Comparison of ENCODE assay signal across 37 cellular contexts in genomic region chr15:55362641-55363040, GRCh38. TPM values are rescaled to one million over a fixed set of nuclear protein-coding genes. Genes with fewer than 3 reads are reported as not detected.
"Had no signal": no experiment of that assay in that cellular context is flagged by ENCODE, and none has a peak within 500 bp of the region (broad histone marks: within the 10 kb centered on the region; RNA-seq: fewer than 3 reads in every experiment).

No MANE protein-coding gene starts in this region.

- H3K4me3 ChIP-seq: ascending aorta, cardiac muscle cell had no signal

- H3K9me3 ChIP-seq: ascending aorta had no signal

- H3K36me3 ChIP-seq: cardiac muscle cell, WERI-Rb-1 had no signal

- DNase-seq: activated B cell treated with CpG ODN at 0.5 μM for 24 hours; activated CD4-positive, alpha-beta memory T cell treated with anti-CD3 and anti-CD28 coated beads for 36 hours; activated CD4-positive, alpha-beta T cell treated with anti-CD3 and anti-CD28 coated beads for 48 hours; activated CD4-positive, alpha-beta T cell treated with anti-CD3 and anti-CD28 coated beads, Interleukin-2, amount 10 ng/mL, durations not matched to agents 7 days and 5 days; activated CD4-positive, alpha-beta T cell treated with anti-CD3 and anti-CD28 coated beads, Interleukin-2, amount 50 U/mL, for 4 hours; activated CD4-positive, CD25-positive, alpha-beta regulatory T cell treated with anti-CD3 and anti-CD28 coated beads, Interleukin-2, amount 50 U/mL, for 72 hours; activated CD8-positive, alpha-beta memory T cell treated with anti-CD3 and anti-CD28 coated beads, Interleukin-2, amount 50 U/mL, for 4 hours; activated CD8-positive, alpha-beta T cell treated with anti-CD3 and anti-CD28 coated beads for 36 hours; activated effector memory CD4-positive, alpha-beta T cell treated with anti-CD3 and anti-CD28 coated beads, Interleukin-2, amount 50 U/mL, for 16 hours; activated gamma-delta T cell treated with Interleukin-2 at 50 U/mL for 16 hours; activated naive CD4-positive, alpha-beta T cell; activated naive CD4-positive, alpha-beta T cell treated with anti-CD3 and anti-CD28 coated beads for 36 hours; activated naive CD4-positive, alpha-beta T cell treated with anti-CD3 and anti-CD28 coated beads, Interleukin-2, amount 50 U/mL, for 16 hours; activated naive CD8-positive, alpha-beta T cell treated with anti-CD3 and anti-CD28 coated beads, Interleukin-2, amount 10 ng/mL, durations not matched to agents 7 days and 5 days; activated naive CD8-positive, alpha-beta T cell treated with anti-CD3 and anti-CD28 coated beads, Interleukin-2, amount 50 U/mL, for 24 hours; activated T-cell treated with anti-CD3 and anti-CD28 coated beads for 4 hours; activated T-cell treated with anti-CD3 and anti-CD28 coated beads, Interleukin-2, amount 50 U/mL, for 1 hour; activated T-cell treated with anti-CD3 and anti-CD28 coated beads, Interleukin-2, amount 50 U/mL, for 4 hours; activated T-cell treated with anti-CD3 and anti-CD28 coated beads, Interleukin-2, amount 50 U/mL, for 72 hours; amygdala; anterior cingulate cortex; caudate nucleus; cerebellar nuclear complex; T-helper 1 cell; T-helper 2 cell; T-helper 9 cell; WERI-Rb-1 had no signal

- H3K27ac ChIP-seq: ascending aorta, cardiac muscle cell, WERI-Rb-1 had no signal

- H3K4me1 ChIP-seq: ascending aorta had no signal

- H3K27ac Mint-ChIP-seq: activated B cell treated with CpG ODN at 0.5 μM for 24 hours; activated CD4-positive, alpha-beta memory T cell treated with anti-CD3 and anti-CD28 coated beads for 36 hours; activated CD4-positive, alpha-beta T cell treated with anti-CD3 and anti-CD28 coated beads, Interleukin-2, amount 10 ng/mL, durations not matched to agents 7 days and 5 days; activated CD8-positive, alpha-beta T cell treated with anti-CD3 and anti-CD28 coated beads for 36 hours; activated naive CD4-positive, alpha-beta T cell treated with anti-CD3 and anti-CD28 coated beads for 36 hours; activated naive CD8-positive, alpha-beta T cell treated with anti-CD3 and anti-CD28 coated beads, Interleukin-2, amount 10 ng/mL, durations not matched to agents 7 days and 5 days; activated naive CD8-positive, alpha-beta T cell treated with anti-CD3 and anti-CD28 coated beads, Interleukin-2, amount 50 U/mL, for 24 hours; activated T-cell treated with anti-CD3 and anti-CD28 coated beads, Interleukin-2, amount 50 U/mL, for 72 hours; activated T-helper 1 cell treated with anti-CD3 and anti-CD28 coated beads, Interleukin-12 subunit alpha, Interleukin-12 subunit beta, Interleukin-2, Interleukin-4 antibody, amounts not matched to agents 30 ng/mL and 10 ng/mL and 1 ng/mL, durations not matched to agents 14 hours and 24 hours and 36 hours; brain; T-helper 1 cell treated with Interleukin-12 subunit alpha and Interleukin-12 subunit beta and Interleukin-4 antibody, amounts not matched to agents 30 μg/mL and 1 μg/mL, for 36 hours; T-helper 2 cell treated with Interferon-gamma antibody and Interleukin-4, amounts not matched to agents 5 μg/mL and 100 μg/mL, for 36 hours had no signal

- H3K36me3 Mint-ChIP-seq: activated naive CD4-positive, alpha-beta T cell treated with anti-CD3 and anti-CD28 coated beads, Interleukin-2, amount 50 U/mL, for 72 hours had no signal

- H3K27me3 Mint-ChIP-seq: activated B cell treated with CpG ODN at 0.5 μM for 24 hours; activated CD4-positive, alpha-beta memory T cell treated with anti-CD3 and anti-CD28 coated beads for 36 hours; activated CD4-positive, alpha-beta T cell treated with anti-CD3 and anti-CD28 coated beads, Interleukin-2, amount 10 ng/mL, durations not matched to agents 7 days and 5 days; activated CD8-positive, alpha-beta T cell treated with anti-CD3 and anti-CD28 coated beads for 36 hours; activated naive CD8-positive, alpha-beta T cell treated with anti-CD3 and anti-CD28 coated beads, Interleukin-2, amount 10 ng/mL, durations not matched to agents 7 days and 5 days; activated naive CD8-positive, alpha-beta T cell treated with anti-CD3 and anti-CD28 coated beads, Interleukin-2, amount 50 U/mL, for 24 hours; activated T-helper 17 cell treated with anti-CD3 and anti-CD28 coated beads, Interleukin-2, amount 50 U/mL, for 72 hours; brain; central memory CD8-positive, alpha-beta T cell had no signal

- H3K4me1 Mint-ChIP-seq: activated B cell treated with CpG ODN at 0.5 μM for 24 hours; activated CD4-positive, alpha-beta T cell treated with anti-CD3 and anti-CD28 coated beads, Interleukin-2, amount 10 ng/mL, durations not matched to agents 7 days and 5 days; activated naive CD8-positive, alpha-beta T cell treated with anti-CD3 and anti-CD28 coated beads, Interleukin-2, amount 10 ng/mL, durations not matched to agents 7 days and 5 days; activated naive CD8-positive, alpha-beta T cell treated with anti-CD3 and anti-CD28 coated beads, Interleukin-2, amount 50 U/mL, for 24 hours; activated T-helper 17 cell treated with anti-CD3 and anti-CD28 coated beads, Interleukin-2, amount 50 U/mL, for 72 hours; brain; central memory CD8-positive, alpha-beta T cell had no signal

- ATAC-seq: activated CD8-positive, alpha-beta T cell treated with anti-CD3 and anti-CD28 coated beads for 36 hours; activated naive CD4-positive, alpha-beta T cell treated with anti-CD3 and anti-CD28 coated beads, Interleukin-2, amount 50 U/mL, for 72 hours; activated naive CD8-positive, alpha-beta T cell treated with anti-CD3 and anti-CD28 coated beads, Interleukin-2, amount 50 U/mL, for 24 hours; activated T-cell treated with anti-CD3 and anti-CD28 coated beads, Interleukin-2, amount 50 U/mL, for 4 hours; activated T-cell treated with anti-CD3 and anti-CD28 coated beads, Interleukin-2, amount 50 U/mL, for 72 hours; activated T-helper 17 cell treated with anti-CD3 and anti-CD28 coated beads, Interleukin-2, amount 50 U/mL, for 72 hours had no signal

- H3K4me3 Mint-ChIP-seq: activated B cell treated with CpG ODN at 0.5 μM for 24 hours; activated CD4-positive, alpha-beta memory T cell treated with anti-CD3 and anti-CD28 coated beads for 36 hours; activated CD4-positive, alpha-beta T cell treated with anti-CD3 and anti-CD28 coated beads, Interleukin-2, amount 10 ng/mL, durations not matched to agents 7 days and 5 days; activated CD8-positive, alpha-beta T cell treated with anti-CD3 and anti-CD28 coated beads for 36 hours; activated naive CD4-positive, alpha-beta T cell treated with anti-CD3 and anti-CD28 coated beads for 36 hours; activated naive CD8-positive, alpha-beta T cell treated with anti-CD3 and anti-CD28 coated beads, Interleukin-2, amount 10 ng/mL, durations not matched to agents 7 days and 5 days; activated naive CD8-positive, alpha-beta T cell treated with anti-CD3 and anti-CD28 coated beads, Interleukin-2, amount 50 U/mL, for 24 hours; activated T-cell treated with anti-CD3 and anti-CD28 coated beads, Interleukin-2, amount 50 U/mL, for 4 hours; activated T-cell treated with anti-CD3 and anti-CD28 coated beads, Interleukin-2, amount 50 U/mL, for 72 hours; activated T-helper 1 cell treated with anti-CD3 and anti-CD28 coated beads, Interleukin-12 subunit alpha, Interleukin-12 subunit beta, Interleukin-2, Interleukin-4 antibody, amounts not matched to agents 30 ng/mL and 10 ng/mL and 1 ng/mL, durations not matched to agents 14 hours and 24 hours and 36 hours; activated T-helper 17 cell treated with anti-CD3 and anti-CD28 coated beads, Interleukin-2, amount 50 U/mL, for 72 hours; brain; central memory CD8-positive, alpha-beta T cell; T-helper 1 cell treated with Interleukin-12 subunit alpha and Interleukin-12 subunit beta and Interleukin-4 antibody, amounts not matched to agents 30 μg/mL and 1 μg/mL, for 36 hours; T-helper 2 cell treated with Interferon-gamma antibody and Interleukin-4, amounts not matched to agents 5 μg/mL and 100 μg/mL, for 36 hours had no signal

- H3K9me3 Mint-ChIP-seq: activated B cell treated with CpG ODN at 0.5 μM for 24 hours; activated CD4-positive, alpha-beta memory T cell treated with anti-CD3 and anti-CD28 coated beads for 36 hours; activated CD4-positive, alpha-beta T cell treated with anti-CD3 and anti-CD28 coated beads, Interleukin-2, amount 10 ng/mL, durations not matched to agents 7 days and 5 days; activated CD8-positive, alpha-beta T cell treated with anti-CD3 and anti-CD28 coated beads for 36 hours; activated naive CD4-positive, alpha-beta T cell treated with anti-CD3 and anti-CD28 coated beads for 36 hours; activated naive CD4-positive, alpha-beta T cell treated with anti-CD3 and anti-CD28 coated beads, Interleukin-2, amount 50 U/mL, for 72 hours; activated naive CD8-positive, alpha-beta T cell treated with anti-CD3 and anti-CD28 coated beads, Interleukin-2, amount 10 ng/mL, durations not matched to agents 7 days and 5 days; activated naive CD8-positive, alpha-beta T cell treated with anti-CD3 and anti-CD28 coated beads, Interleukin-2, amount 50 U/mL, for 24 hours; activated T-cell treated with anti-CD3 and anti-CD28 coated beads, Interleukin-2, amount 50 U/mL, for 4 hours; activated T-cell treated with anti-CD3 and anti-CD28 coated beads, Interleukin-2, amount 50 U/mL, for 72 hours; activated T-helper 1 cell treated with anti-CD3 and anti-CD28 coated beads, Interleukin-12 subunit alpha, Interleukin-12 subunit beta, Interleukin-2, Interleukin-4 antibody, amounts not matched to agents 30 ng/mL and 10 ng/mL and 1 ng/mL, durations not matched to agents 14 hours and 24 hours and 36 hours; activated T-helper 17 cell treated with anti-CD3 and anti-CD28 coated beads, Interleukin-2, amount 50 U/mL, for 72 hours; brain; central memory CD8-positive, alpha-beta T cell; T-helper 1 cell treated with Interleukin-12 subunit alpha and Interleukin-12 subunit beta and Interleukin-4 antibody, amounts not matched to agents 30 μg/mL and 1 μg/mL, for 36 hours; T-helper 2 cell treated with Interferon-gamma antibody and Interleukin-4, amounts not matched to agents 5 μg/mL and 100 μg/mL, for 36 hours had no signal

RNA-seq across cellular contexts. Expression of gene PIERCE2, which starts 45.7 kb away (rescaled TPM):
- total RNA-seq: activated CD8-positive, alpha-beta memory T cell treated with anti-CD3 and anti-CD28 coated beads for 36 hours; activated CD8-positive, alpha-beta T cell treated with anti-CD3 and anti-CD28 coated beads for 36 hours; activated naive CD4-positive, alpha-beta T cell treated with anti-CD3 and anti-CD28 coated beads, Interleukin-2, amount 50 U/mL, for 72 hours; activated naive CD8-positive, alpha-beta T cell treated with anti-CD3 and anti-CD28 coated beads, Interleukin-2, amount 10 ng/mL, durations not matched to agents 7 days and 5 days; activated T-helper 1 cell treated with anti-CD3 and anti-CD28 coated beads, Interleukin-12 subunit alpha, Interleukin-12 subunit beta, Interleukin-2, Interleukin-4 antibody, amounts not matched to agents 30 ng/mL and 10 ng/mL and 1 ng/mL, durations not matched to agents 14 hours and 24 hours and 36 hours; activated T-helper 17 cell treated with anti-CD3 and anti-CD28 coated beads, Interleukin-2, amount 50 U/mL, for 72 hours; ascending aorta had no signal
